29 cellular contexts compared by ENCODE assay signal in genomic region chr19:41172297-41173164, GRCh38. TPM values are rescaled to one million over a fixed set of nuclear protein-coding genes. Genes with fewer than 3 reads are reported as not detected.
DNase-seq lines count a peak whose midpoint lies in the region; ATAC-seq and TF ChIP-seq lines count a peak whose summit lies in the region.
"Had no signal": no experiment of that assay in that cellular context is flagged by ENCODE, and none has a peak within 500 bp of the region (broad histone marks: within the 10 kb centered on the region; RNA-seq: fewer than 3 reads in every experiment).

No MANE protein-coding gene starts in this region.

- DNase-seq in activated CD4-positive, alpha-beta T cell treated with anti-CD3 and anti-CD28 coated beads, Interleukin-2, amount 10 ng/mL, durations not matched to agents 24 days and 14 days = no peak
- no peak for DNase-seq in activated CD4-positive, alpha-beta T cell treated with anti-CD3 and anti-CD28 coated beads for 48 hours
- DNase-seq in WTC11 (ENCODE audit: low spot score) = no peak
- DNase-seq in mucosa of descending colon = peak; percentile 48 to 62 (median 59)
- DNase-seq in upper lobe of left lung = peak; percentile 38 to 66
- DNase-seq in OCI-M1 (lab: John Stamatoyannopoulos, UW) = no peak
- no peak for DNase-seq in H4 (ENCODE audit: low spot score)
- DNase-seq: activated B cell treated with CpG ODN at 0.5 μM for 24 hours; activated CD4-positive, alpha-beta memory T cell treated with anti-CD3 and anti-CD28 coated beads, Interleukin-2, amount 10 ng/mL, durations not matched to agents 7 days and 5 days; activated gamma-delta T cell treated with Interleukin-2 at 50 U/mL for 16 hours; activated T-cell treated with anti-CD3 and anti-CD28 coated beads for 4 hours; brain microvascular endothelial cell; CD8-positive, alpha-beta memory T cell; DMS79; kidney; MM.1S; NCI-H1436; NCI-H2107; NCI-H510A treated with DMSO at 0.1 percent for 48 hours; pancreas; RPMI8226 had no signal

- no peaks in the 10 kb centered on the region for H3K27me3 Mint-ChIP-seq in activated CD4-positive, alpha-beta T cell treated with anti-CD3 and anti-CD28 coated beads, Interleukin-2, amount 10 ng/mL, durations not matched to agents 24 days and 14 days
- H3K27me3 Mint-ChIP-seq in WTC11 (ENCODE audit: low read depth) = no peaks in the 10 kb centered on the region
- H3K27me3 Mint-ChIP-seq: activated CD4-positive, alpha-beta memory T cell treated with anti-CD3 and anti-CD28 coated beads, Interleukin-2, amount 10 ng/mL, durations not matched to agents 7 days and 5 days had no signal

- no peak for TF ChIP-seq POLR2A in upper lobe of left lung (IDR thresholded peaks at IDR 0.05)

- no peaks in the 10 kb centered on the region for H3K9me3 Mint-ChIP-seq in activated CD4-positive, alpha-beta T cell treated with anti-CD3 and anti-CD28 coated beads, Interleukin-2, amount 10 ng/mL, durations not matched to agents 24 days and 14 days
- H3K9me3 Mint-ChIP-seq in WTC11 = no peaks in the 10 kb centered on the region
- H3K9me3 Mint-ChIP-seq: activated B cell treated with CpG ODN at 0.5 μM for 24 hours; activated CD4-positive, alpha-beta memory T cell treated with anti-CD3 and anti-CD28 coated beads, Interleukin-2, amount 10 ng/mL, durations not matched to agents 7 days and 5 days; CD8-positive, alpha-beta memory T cell; IgD-negative memory B cell; natural killer cell treated with Interleukin-12 subunit alpha and Interleukin-12 subunit beta and Interleukin-15 and Interleukin-18, amount 100 ng/mL, for 72 hours had no signal

- H3K4me3 ChIP-seq in mucosa of descending colon (no peak overlapping the region), upper lobe of left lung (no peak overlapping the region)
- H3K4me3 ChIP-seq: pancreas, SK-N-MC, thoracic aorta had no signal

- no peaks in the 10 kb centered on the region for H3K36me3 ChIP-seq in mucosa of descending colon (ENCODE audit: low read depth)
- no peaks in the 10 kb centered on the region for H3K36me3 ChIP-seq in upper lobe of left lung
- H3K36me3 ChIP-seq: brain microvascular endothelial cell, pancreas, thoracic aorta had no signal

- H3K9me3 ChIP-seq in mucosa of descending colon = no peaks in the 10 kb centered on the region
- no peaks in the 10 kb centered on the region for H3K9me3 ChIP-seq in upper lobe of left lung
- H3K9me3 ChIP-seq: pancreas, thoracic aorta had no signal

- intact Hi-C loops in activated CD4-positive, alpha-beta T cell treated with anti-CD3 and anti-CD28 coated beads, Interleukin-2, amount 10 ng/mL, durations not matched to agents 24 days and 14 days (cut with micrococcal nuclease) = no loop called here
- intact Hi-C loops in mucosa of descending colon (cut with DNase I, micrococcal nuclease) = no loop called here

- peak overlapping the region in 2 of 4 donors; percentile 52 to 66 for H3K27ac ChIP-seq in upper lobe of left lung
- H3K27ac ChIP-seq: 22Rv1, brain microvascular endothelial cell, HL-60, pancreas, SK-N-MC, thoracic aorta had no signal

- H3K27ac Mint-ChIP-seq in activated CD4-positive, alpha-beta T cell treated with anti-CD3 and anti-CD28 coated beads, Interleukin-2, amount 10 ng/mL, durations not matched to agents 24 days and 14 days = peak overlapping the region; percentile 3
- H3K27ac Mint-ChIP-seq in WTC11 = peak overlapping the region; percentile 15; the same call in 1 of the 2 replicates
- H3K27ac Mint-ChIP-seq: activated B cell treated with CpG ODN at 0.5 μM for 24 hours; activated CD4-positive, alpha-beta memory T cell treated with anti-CD3 and anti-CD28 coated beads, Interleukin-2, amount 10 ng/mL, durations not matched to agents 7 days and 5 days; IgD-negative memory B cell; natural killer cell treated with Interleukin-12 subunit alpha and Interleukin-12 subunit beta and Interleukin-15 and Interleukin-18, amount 100 ng/mL, for 72 hours had no signal

- no peak overlapping the region for H3K4me3 Mint-ChIP-seq in activated CD4-positive, alpha-beta T cell treated with anti-CD3 and anti-CD28 coated beads, Interleukin-2, amount 10 ng/mL, durations not matched to agents 24 days and 14 days
- H3K4me3 Mint-ChIP-seq in WTC11 = no peak overlapping the region
- H3K4me3 Mint-ChIP-seq: activated B cell treated with CpG ODN at 0.5 μM for 24 hours; activated CD4-positive, alpha-beta memory T cell treated with anti-CD3 and anti-CD28 coated beads, Interleukin-2, amount 10 ng/mL, durations not matched to agents 7 days and 5 days; IgD-negative memory B cell; natural killer cell treated with Interleukin-12 subunit alpha and Interleukin-12 subunit beta and Interleukin-15 and Interleukin-18, amount 100 ng/mL, for 72 hours had no signal

- POLR2A ChIA-PET in WTC11 (lab: Charles Lee) = interaction anchor here (0.6 kb wide), 2 partner anchors 21 to 43 kb away, joined by 3 read pairs; no protein-coding TSS in a partner anchor

- no peak for TF ChIP-seq CTCF in WTC11 (IDR thresholded peaks at IDR 0.05)
- TF ChIP-seq CTCF in mucosa of descending colon (IDR thresholded peaks at IDR 0.05) = no peak
- no peak for TF ChIP-seq CTCF in upper lobe of left lung (IDR thresholded peaks at IDR 0.05)

- H3K4me1 ChIP-seq in mucosa of descending colon (ENCODE audit: low read depth) = peaks cover 17% of the 10 kb centered on the region
- H3K4me1 ChIP-seq in upper lobe of left lung = peaks cover 0 to 29% (median 15%) of the 10 kb centered on the region in 4 donors

- H3K4me1 Mint-ChIP-seq in activated CD4-positive, alpha-beta T cell treated with anti-CD3 and anti-CD28 coated beads, Interleukin-2, amount 10 ng/mL, durations not matched to agents 24 days and 14 days = peaks cover 11% of the 10 kb centered on the region
- peaks cover 43% of the 10 kb centered on the region for H3K4me1 Mint-ChIP-seq in WTC11

- ATAC-seq in WTC11 (peak; percentile 6), mucosa of descending colon (peak; percentile 64), upper lobe of left lung (ENCODE audit: low FRiP score in 2 of 2) (peak in 1 of 2 donors; percentile 53)
- ATAC-seq in activated CD4-positive, CD25-positive, alpha-beta regulatory T cell treated with anti-CD3 and anti-CD28 coated beads, Interleukin-2, amount 50 U/mL, for 24 hours = no peak
- ATAC-seq: natural killer cell treated with Interleukin-12 subunit alpha and Interleukin-12 subunit beta and Interleukin-15 and Interleukin-18, amount 100 ng/mL, for 72 hours had no signal

- no peak for TF ChIP-seq EP300 in upper lobe of left lung (IDR thresholded peaks at IDR 0.05)

- H3K36me3 Mint-ChIP-seq in activated CD4-positive, alpha-beta T cell treated with anti-CD3 and anti-CD28 coated beads, Interleukin-2, amount 10 ng/mL, durations not matched to agents 24 days and 14 days (ENCODE audit: low read depth) = no peaks in the 10 kb centered on the region
- H3K36me3 Mint-ChIP-seq in WTC11 = peaks cover 5% of the 10 kb centered on the region
- H3K36me3 Mint-ChIP-seq: CD8-positive, alpha-beta memory T cell; natural killer cell treated with Interleukin-12 subunit alpha and Interleukin-12 subunit beta and Interleukin-15 and Interleukin-18, amount 100 ng/mL, for 72 hours had no signal

- CTCF ChIA-PET in WTC11 (lab: Charles Lee) = interaction anchor here (0.7 to 2.4 kb wide), 8 partner anchors 17 to 210 kb away, joined by 3 to 13 read pairs (median 4); partner anchors contain the start of gene CYP2S1

- WGBS in upper lobe of left lung, 2 donors = 49 to 64% methylated on average over 6 of the region's 6 CpGs

- H3K27me3 ChIP-seq in upper lobe of left lung = no peaks in the 10 kb centered on the region
- H3K27me3 ChIP-seq: brain microvascular endothelial cell, pancreas had no signal

TF ChIP-seq in WTC11, 78 proteins besides CTCF, POLR2A, EP300 and RAD21:
- TF ChIP-seq MXD4 (CRISPR knock-in tag; IDR thresholded peaks at IDR 0.05; ENCODE audit: borderline replicate concordance) (no peak), GTF2I (CRISPR knock-in tag; conservative IDR thresholded peaks at IDR 0.05) (peak; percentile 42; the same call in 1 of the 2 replicates), TCF7 (CRISPR knock-in tag; IDR thresholded peaks at IDR 0.05; ENCODE audit: low read depth) (no peak), ZNF396 (CRISPR knock-in tag; IDR thresholded peaks at IDR 0.05; ENCODE audit: borderline replicate concordance) (no peak), ZNF219 (CRISPR knock-in tag; IDR thresholded peaks at IDR 0.05; ENCODE audit: borderline replicate concordance) (no peak)

RNA-seq across cellular contexts. Expression of gene CYP2S1, which starts 20.5 kb away (rescaled TPM):
- 0.70 and 1.0 TPM in 2 replicates for total RNA-seq in activated CD4-positive, alpha-beta T cell treated with anti-CD3 and anti-CD28 coated beads, Interleukin-2, amount 10 ng/mL, durations not matched to agents 24 days and 14 days
- total RNA-seq in WTC11 (2021) (173 to 191 TPM (median 188 TPM) in 3 replicates), mucosa of descending colon (10 to 100 TPM in 2 of 3 donors, 1 to 10 TPM in 1; 9.1 to 45.4 (median 41.2) TPM), upper lobe of left lung (10 to 100 TPM in 4 of 6 donors, 1 to 10 TPM in 2; 5.2 to 40.6 (median 20.1) TPM)
- total RNA-seq in H4 (2014; rRNA removed; shearing (Covaris generic)) = 3.0 and 4.1 TPM in 2 replicates
- total RNA-seq: activated B cell treated with CpG ODN at 0.5 μM for 24 hours; CD8-positive, alpha-beta memory T cell; natural killer cell treated with Interleukin-12 subunit alpha and Interleukin-12 subunit beta and Interleukin-15 and Interleukin-18, amount 100 ng/mL, for 72 hours had no signal

RNA-seq across cellular contexts. Expression of gene AXL, which starts 46.5 kb away (rescaled TPM):
- total RNA-seq in activated CD4-positive, alpha-beta T cell treated with anti-CD3 and anti-CD28 coated beads, Interleukin-2, amount 10 ng/mL, durations not matched to agents 24 days and 14 days = 0.19 and 0.70 TPM in 2 replicates
- total RNA-seq in WTC11 (2021) (25.0 to 27.3 TPM (median 27.0 TPM) in 3 replicates), mucosa of descending colon (10 to 100 TPM in 2 of 3 donors, 1 to 10 TPM in 1; 7.3 to 93.6 (median 19.3) TPM), upper lobe of left lung (10 to 100 TPM; 28.4 to 96.9 (median 71.7) TPM)
- 97.8 and 105 TPM in 2 replicates for total RNA-seq in H4 (2014; rRNA removed; shearing (Covaris generic))
- total RNA-seq: activated B cell treated with CpG ODN at 0.5 μM for 24 hours; natural killer cell treated with Interleukin-12 subunit alpha and Interleukin-12 subunit beta and Interleukin-15 and Interleukin-18, amount 100 ng/mL, for 72 hours; T-helper 2 cell treated with Interferon-gamma antibody and Interleukin-4, amounts not matched to agents 100 ng/mL and 5 ng/mL, for 36 hours had no signal

RNA-seq across cellular contexts. Expression of gene CYP2F1, which starts 58.3 kb away (rescaled TPM):
- total RNA-seq in activated CD4-positive, alpha-beta T cell treated with anti-CD3 and anti-CD28 coated beads, Interleukin-2, amount 10 ng/mL, durations not matched to agents 24 days and 14 days = not detected in 2 replicates
- total RNA-seq in WTC11 (2021) = 0.24 to 1.3 TPM (median 0.30 TPM) in 3 replicates
- total RNA-seq in mucosa of descending colon = not detected
- 10 to 100 TPM in 1 of 6 donors, 1 to 10 TPM in 2, under 1 TPM in 1, not detected in 2; 0.61 to 16.6 (median 2.8) TPM for total RNA-seq in upper lobe of left lung
- not detected in 2 replicates for total RNA-seq in H4 (2014; rRNA removed; shearing (Covaris generic))
- total RNA-seq: activated B cell treated with CpG ODN at 0.5 μM for 24 hours; activated CD4-positive, alpha-beta memory T cell treated with anti-CD3 and anti-CD28 coated beads, Interleukin-2, amount 10 ng/mL, durations not matched to agents 7 days and 5 days; CD8-positive, alpha-beta memory T cell; kidney; natural killer cell treated with Interleukin-12 subunit alpha and Interleukin-12 subunit beta and Interleukin-15 and Interleukin-18, amount 100 ng/mL, for 72 hours; pancreas; T-helper 2 cell treated with Interferon-gamma antibody and Interleukin-4, amounts not matched to agents 100 ng/mL and 5 ng/mL, for 36 hours; thoracic aorta had no signal

Comparison
In these comparisons a context has a peak if more than half of its experiments do, and no peak if none do; other contexts are left out.
1. DNase-seq: peak in mucosa of descending colon (3 of 3) and upper lobe of left lung (2 of 2); none in activated CD4-positive, alpha-beta T cell treated with anti-CD3 and anti-CD28 coated beads, Interleukin-2, amount 10 ng/mL, durations not matched to agents 24 days and 14 days (single experiment), activated CD4-positive, alpha-beta T cell treated with anti-CD3 and anti-CD28 coated beads for 48 hours (single experiment), WTC11 (single experiment), OCI-M1 (single experiment) and H4 (single experiment).
2. ATAC-seq: peak in WTC11 (single experiment) and mucosa of descending colon (single experiment); none in activated CD4-positive, CD25-positive, alpha-beta regulatory T cell treated with anti-CD3 and anti-CD28 coated beads, Interleukin-2, amount 50 U/mL, for 24 hours (0 of 2).